29 cellular contexts compared by ENCODE assay signal in the genomic region with DNA sequence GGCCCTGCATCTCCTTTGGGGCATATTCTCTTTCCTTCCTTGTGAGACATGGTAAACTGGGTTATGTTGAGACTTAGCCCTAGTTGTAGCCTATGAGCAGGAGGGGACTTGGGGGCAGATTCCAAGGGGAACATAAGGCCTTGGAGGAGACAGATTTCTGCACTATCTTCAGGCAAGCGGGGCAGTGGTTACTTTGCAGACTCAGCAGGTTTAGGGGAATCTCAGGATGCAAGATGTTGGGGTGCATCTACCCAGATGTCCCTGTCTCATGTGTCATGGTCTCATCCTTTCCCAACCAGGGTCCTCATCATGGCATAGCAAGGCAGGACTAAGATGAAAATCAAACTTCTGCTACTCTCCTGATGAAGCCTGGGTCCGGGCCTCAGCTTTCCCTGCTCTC. TPM values are rescaled to one million over a fixed set of nuclear protein-coding genes. Genes with fewer than 3 reads are reported as not detected.
"Had no signal": no experiment of that assay in that cellular context is flagged by ENCODE, and none has a peak within 500 bp of the region (broad histone marks: within the 10 kb centered on the region; RNA-seq: fewer than 3 reads in every experiment).

No MANE protein-coding gene starts in this region.

- H3K9me3 ChIP-seq: ovary, psoas muscle, spleen, suprapubic skin, testis, tibial artery, transverse colon, upper lobe of right lung, uterus had no signal

- H3K27ac ChIP-seq: neural progenitor cell, ovary, parathyroid adenoma, psoas muscle, skin epidermis, spleen, suprapubic skin, testis, tibial artery, transverse colon, upper lobe of right lung, uterus had no signal

- H3K4me2 ChIP-seq: neural progenitor cell, smooth muscle cell had no signal

- H3K36me3 ChIP-seq: neural progenitor cell, ovary, spleen, suprapubic skin, tibial artery, transverse colon, upper lobe of right lung, uterus had no signal

- H3K27me3 ChIP-seq: neural progenitor cell, ovary, testis, transverse colon, upper lobe of right lung, uterus had no signal

- H2AFZ ChIP-seq: neural progenitor cell, parathyroid adenoma had no signal

- H3K9ac ChIP-seq: neural progenitor cell, parathyroid adenoma had no signal

- H3K79me2 ChIP-seq: parathyroid adenoma had no signal

- ATAC-seq: natural killer cell; psoas muscle; right cardiac atrium; sciatic nerve; stimulated activated naive CD8-positive, alpha-beta T cell treated with anti-CD3 and anti-CD28 coated beads, Interleukin-15, amount 100 ng/mL, for 72 hours; stimulated activated naive CD8-positive, alpha-beta T cell treated with anti-CD3 and anti-CD28 coated beads, Interleukin-15, Interleukin-2, amounts not matched to agents 100 U/mL and 50 U/mL, for 24 hours; upper lobe of right lung had no signal

- H3K4me1 ChIP-seq: neural progenitor cell, parathyroid adenoma, psoas muscle, spleen, suprapubic skin, testis, tibial artery, transverse colon, upper lobe of right lung, uterus had no signal

- DNase-seq: natural killer cell; occipital lobe; ovary; posterior cingulate gyrus; psoas muscle; right cardiac atrium; spleen; stimulated activated CD4-positive, alpha-beta T cell treated with anti-CD3 and anti-CD28 coated beads, Interleukin-12 subunit alpha, Interleukin-12 subunit beta, amount 100 ng/mL, for 4 hours; stimulated activated CD4-positive, alpha-beta T cell treated with anti-CD3 and anti-CD28 coated beads, Interleukin-1b, Interleukin-23, amount 100 ng/mL, for 48 hours; stimulated activated CD4-positive, alpha-beta T cell treated with anti-CD3 and anti-CD28 coated beads, Interleukin-4, amount 100 ng/mL, for 1 hour; stimulated activated CD4-positive, alpha-beta T cell treated with anti-CD3 and anti-CD28 coated beads, Interleukin-4, amount 100 ng/mL, for 4 hours; stimulated activated CD8-positive, alpha-beta memory T cell treated with anti-CD3 and anti-CD28 coated beads, Interleukin-4, amount 100 ng/mL, for 48 hours; stimulated activated naive CD4-positive, alpha-beta T cell; stimulated activated naive CD8-positive, alpha-beta T cell treated with anti-CD3 and anti-CD28 coated beads, Interleukin-15, amount 100 ng/mL, for 72 hours; stimulated activated naive CD8-positive, alpha-beta T cell treated with anti-CD3 and anti-CD28 coated beads, Interleukin-15, Interleukin-2, amounts not matched to agents 100 U/mL and 50 U/mL, for 24 hours; substantia nigra; testis; tibial artery; transverse colon; upper lobe of right lung; uterus had no signal

- H3K4me3 ChIP-seq: neural progenitor cell, ovary, psoas muscle, skin epidermis, smooth muscle cell, spleen, suprapubic skin, testis, tibial artery, transverse colon, upper lobe of right lung, uterus had no signal

RNA-seq across cellular contexts. Expression of a gene that starts 58.6 kb away (rescaled TPM):
- total RNA-seq: natural killer cell, osteoblast, renal cortical epithelial cell had no signal
